In genomic region chr5:10400834-10401233, GRCh38 we compare ENCODE assay signal across 12 cellular contexts. TPM values are rescaled to one million over a fixed set of nuclear protein-coding genes. Genes with fewer than 3 reads are reported as not detected.
A peak's percentile ranks its signal among the peaks of the same experiment; 100 is the strongest.
DNase-seq lines count a peak whose midpoint lies in the region; ATAC-seq and TF ChIP-seq lines count a peak whose summit lies in the region.
"Had no signal": no experiment of that assay in that cellular context is flagged by ENCODE, and none has a peak within 500 bp of the region (broad histone marks: within the 10 kb centered on the region; RNA-seq: fewer than 3 reads in every experiment).

No MANE protein-coding gene starts in this region.

- WGBS in neuronal stem cell (ENCODE audit: extremely low coverage in 2 of 2, insufficient read length in 2 of 2, insufficient replicate concordance in 1 of 2), 2 donors, result 100% methylated on average over 1 of the region's 4 CpGs; no CpG with 5 or more reads in 1 of the 2 donors

- H2BK12ac ChIP-seq in neuronal stem cell (ENCODE audit: low read length), result no peak overlapping the region

- H3K79me1 ChIP-seq in neuronal stem cell (ENCODE audit: low read depth, low read length), result no peaks in the 10 kb centered on the region

- H3K18ac ChIP-seq in neuronal stem cell (ENCODE audit: low read length), result no peak overlapping the region

- peaks cover 14 to 21% (median 19%) of the 10 kb centered on the region in 3 donors for H3K4me1 ChIP-seq in skeletal muscle tissue (ENCODE audit: control insufficient read depth in 3 of 3, insufficient read depth in 3 of 3, low read length in 3 of 3)
- H3K4me1 ChIP-seq in neuronal stem cell (ENCODE audit: control insufficient read depth in 2 of 2, insufficient read depth in 1 of 2, low read depth in 1 of 2, low read length in 2 of 2), result peaks cover 0 to 5% of the 10 kb centered on the region in 2 donors

- peaks cover 9% of the 10 kb centered on the region for H3K4me1 Mint-ChIP-seq in activated CD8-positive, alpha-beta T cell treated with anti-CD3 and anti-CD28 coated beads, Interleukin-2, amount 10 ng/mL, durations not matched to agents 7 days and 5 days (ENCODE audit: low read depth)

- no peak overlapping the region for H4K8ac ChIP-seq in neuronal stem cell (ENCODE audit: low read depth, low read length)

- peaks cover 41% of the 10 kb centered on the region for H3K36me3 Mint-ChIP-seq in activated CD8-positive, alpha-beta T cell treated with anti-CD3 and anti-CD28 coated beads, Interleukin-2, amount 10 ng/mL, durations not matched to agents 7 days and 5 days (ENCODE audit: low read depth)

- no peak overlapping the region for H2BK5ac ChIP-seq in neuronal stem cell (ENCODE audit: low read length)

- no peak overlapping the region for H3K4me3 Mint-ChIP-seq in activated CD8-positive, alpha-beta T cell treated with anti-CD3 and anti-CD28 coated beads, Interleukin-2, amount 10 ng/mL, durations not matched to agents 7 days and 5 days
- H3K4me3 Mint-ChIP-seq: activated CD4-positive, alpha-beta memory T cell treated with anti-CD3 and anti-CD28 coated beads, Interleukin-2, amount 10 ng/mL, durations not matched to agents 7 days and 5 days; CD8-positive, alpha-beta T cell had no signal

- no peak overlapping the region for H3K4me2 ChIP-seq in neuronal stem cell (ENCODE audit: insufficient read depth, low read length, poor library complexity, severe bottlenecking)

- H3K27ac ChIP-seq in angular gyrus (ENCODE audit: low read depth, low read length), result peak overlapping the region; percentile 90
- peak overlapping the region; percentile 70 for H3K27ac ChIP-seq in skeletal muscle tissue (ENCODE audit: low read depth, low read length)
- H3K27ac ChIP-seq in neuronal stem cell (replicated peaks; ENCODE audit: low read length), result no peak overlapping the region

- H3K9me3 Mint-ChIP-seq in activated CD8-positive, alpha-beta T cell treated with anti-CD3 and anti-CD28 coated beads, Interleukin-2, amount 10 ng/mL, durations not matched to agents 7 days and 5 days (ENCODE audit: insufficient read depth), result no peaks in the 10 kb centered on the region
- H3K9me3 Mint-ChIP-seq: activated CD4-positive, alpha-beta memory T cell treated with anti-CD3 and anti-CD28 coated beads, Interleukin-2, amount 10 ng/mL, durations not matched to agents 7 days and 5 days; CD8-positive, alpha-beta T cell had no signal

- H3K36me3 ChIP-seq in skeletal muscle tissue (ENCODE audit: control insufficient read depth in 3 of 3, insufficient read depth in 3 of 3, low read length in 3 of 3), result peaks cover 12 to 50% (median 42%) of the 10 kb centered on the region in 3 donors
- peaks cover 13 to 100% of the 10 kb centered on the region in 2 donors for H3K36me3 ChIP-seq in neuronal stem cell (replicated peaks in 1 of 2; ENCODE audit: control insufficient read depth in 2 of 2, insufficient read depth in 2 of 2, low read length in 2 of 2)

- H3K9me3 ChIP-seq in skeletal muscle tissue (ENCODE audit: control insufficient read depth in 3 of 3, low read length in 3 of 3) (no peaks in the 10 kb centered on the region), neuronal stem cell (replicated peaks in 1 of 2; ENCODE audit: control insufficient read depth in 2 of 2, insufficient read depth in 1 of 2, low read depth in 1 of 2, low read length in 2 of 2) (peaks cover 1 to 18% of the 10 kb centered on the region in 2 donors)

- H2BK15ac ChIP-seq in neuronal stem cell (ENCODE audit: low read length), result no peak overlapping the region

- H3K4me3 ChIP-seq in skeletal muscle tissue (ENCODE audit: low read length in 3 of 3) (no peak overlapping the region), neuronal stem cell (ENCODE audit: low read length in 2 of 2) (no peak overlapping the region)

- CTCF ChIA-PET in activated CD8-positive, alpha-beta T cell treated with anti-CD3 and anti-CD28 coated beads, Interleukin-2, amount 10 ng/mL, durations not matched to agents 7 days and 5 days (lab: Charles Lee), result interaction anchor here (0.6 to 1.4 kb wide), 2 partner anchors 23 to 36 kb away, joined by 3 read pairs; no protein-coding TSS in a partner anchor

- no peak overlapping the region for H4K91ac ChIP-seq in neuronal stem cell (ENCODE audit: low read depth, low read length, poor library complexity)

- no peaks in the 10 kb centered on the region for H3K27me3 ChIP-seq in skeletal muscle tissue (ENCODE audit: control insufficient read depth in 3 of 3, insufficient read depth in 3 of 3, low read length in 3 of 3)
- H3K27me3 ChIP-seq in neuronal stem cell (ENCODE audit: control insufficient read depth in 3 of 3, insufficient read depth in 3 of 3, low read depth in 1 of 3, low read length in 3 of 3), result no peaks in the 10 kb centered on the region

- no peak overlapping the region for H3K14ac ChIP-seq in neuronal stem cell (ENCODE audit: low read length)

- no peak overlapping the region for H2AFZ ChIP-seq in neuronal stem cell (ENCODE audit: low read length)

- H3K4ac ChIP-seq in neuronal stem cell (ENCODE audit: low read length), result no peak overlapping the region

- POLR2A ChIA-PET in activated CD8-positive, alpha-beta T cell treated with anti-CD3 and anti-CD28 coated beads, Interleukin-2, amount 10 ng/mL, durations not matched to agents 7 days and 5 days (lab: Charles Lee), result no interaction called here

- H2AK5ac ChIP-seq in neuronal stem cell (ENCODE audit: low read depth, low read length), result no peak overlapping the region

- H3K9ac ChIP-seq in skeletal muscle tissue (ENCODE audit: low read depth in 1 of 3, low read length in 3 of 3) (no peak overlapping the region), neuronal stem cell (ENCODE audit: low read depth, low read length, poor library complexity) (no peak overlapping the region)

- no peak overlapping the region for H3K23ac ChIP-seq in neuronal stem cell (ENCODE audit: low read depth, low read length, poor library complexity)

- intact Hi-C loops in Right ventricle myocardium superior (cut with DNase I), result loop anchor here (10.0 kb wide), 1 partner anchor 76 kb away; no protein-coding TSS in a partner anchor

- DNase-seq in GM10266 (ENCODE audit: extremely low spot score) (peak; percentile 23), Right ventricle myocardium superior (no peak), epidermal melanocyte (ENCODE audit: insufficient read length, low spot score) (no peak), neuronal stem cell (ENCODE audit: low spot score) (no peak)
- DNase-seq in stimulated activated naive CD8-positive, alpha-beta T cell treated with anti-CD3 and anti-CD28 coated beads, Interleukin-15, Interleukin-2, amounts not matched to agents 100 U/mL and 50 U/mL, for 24 hours, result no peak
- DNase-seq in activated CD8-positive, alpha-beta T cell treated with anti-CD3 and anti-CD28 coated beads, Interleukin-2, amount 10 ng/mL, durations not matched to agents 7 days and 5 days, result no peak
- DNase-seq: activated CD4-positive, alpha-beta memory T cell treated with anti-CD3 and anti-CD28 coated beads, Interleukin-2, amount 10 ng/mL, durations not matched to agents 7 days and 5 days; CD8-positive, alpha-beta T cell; NCI-H510A treated with DMSO at 0.1 percent for 48 hours; RPMI8226 had no signal

- no peaks in the 10 kb centered on the region for H3K27me3 Mint-ChIP-seq in activated CD8-positive, alpha-beta T cell treated with anti-CD3 and anti-CD28 coated beads, Interleukin-2, amount 10 ng/mL, durations not matched to agents 7 days and 5 days (ENCODE audit: low read depth)
- H3K27me3 Mint-ChIP-seq: activated CD4-positive, alpha-beta memory T cell treated with anti-CD3 and anti-CD28 coated beads, Interleukin-2, amount 10 ng/mL, durations not matched to agents 7 days and 5 days had no signal

- H3K27ac Mint-ChIP-seq in activated CD8-positive, alpha-beta T cell treated with anti-CD3 and anti-CD28 coated beads, Interleukin-2, amount 10 ng/mL, durations not matched to agents 7 days and 5 days, result no peak overlapping the region
- H3K27ac Mint-ChIP-seq: activated CD4-positive, alpha-beta memory T cell treated with anti-CD3 and anti-CD28 coated beads, Interleukin-2, amount 10 ng/mL, durations not matched to agents 7 days and 5 days; CD8-positive, alpha-beta T cell had no signal

- H2BK120ac ChIP-seq in neuronal stem cell (ENCODE audit: low read depth, low read length), result no peak overlapping the region

- no peak for TF ChIP-seq CTCF in GM10266 (IDR thresholded peaks at IDR 0.05; ENCODE audit: control insufficient read depth, insufficient read depth, low read depth, missing control alignments)

- ATAC-seq in Right ventricle myocardium superior (ENCODE audit: poor library complexity), result peak; percentile 47
- no peak for ATAC-seq in stimulated activated naive CD8-positive, alpha-beta T cell treated with anti-CD3 and anti-CD28 coated beads, Interleukin-15, Interleukin-2, amounts not matched to agents 100 U/mL and 50 U/mL, for 24 hours
- ATAC-seq in activated CD8-positive, alpha-beta T cell treated with anti-CD3 and anti-CD28 coated beads, Interleukin-2, amount 10 ng/mL, durations not matched to agents 7 days and 5 days, result no peak
- ATAC-seq: CD8-positive, alpha-beta T cell had no signal

RNA-seq across cellular contexts. Expression of gene ROPN1L, which starts 40.8 kb away (rescaled TPM):
- total RNA-seq in Right ventricle myocardium superior, result not detected
- total RNA-seq in skeletal muscle tissue, result not detected
- total RNA-seq in activated CD8-positive, alpha-beta T cell treated with anti-CD3 and anti-CD28 coated beads, Interleukin-2, amount 10 ng/mL, durations not matched to agents 7 days and 5 days, result 1 to 10 TPM; 1.4 to 2.2 TPM
- polyA plus RNA-seq in neuronal stem cell (2013, experiment 1 of 2), result 0.17 TPM
- polyA plus RNA-seq in neuronal stem cell (2013, experiment 2 of 2), result 0.22 TPM
- total RNA-seq: CD8-positive, alpha-beta T cell had no signal

RNA-seq across cellular contexts. Expression of gene MARCHF6, which starts 47.3 kb away (rescaled TPM):
- 170 TPM for total RNA-seq in Right ventricle myocardium superior
- total RNA-seq in skeletal muscle tissue, result 110 TPM
- 10 to 100 TPM; 72.2 to 80.5 TPM for total RNA-seq in activated CD8-positive, alpha-beta T cell treated with anti-CD3 and anti-CD28 coated beads, Interleukin-2, amount 10 ng/mL, durations not matched to agents 7 days and 5 days
- polyA plus RNA-seq in neuronal stem cell (2013, experiment 1 of 2), result 73.3 TPM
- polyA plus RNA-seq in neuronal stem cell (2013, experiment 2 of 2), result 72.6 TPM
